ENCODE assay signal across 9 cellular contexts in genomic region chr17:64984181-64984580, GRCh38.
DNase-seq lines count a peak whose midpoint lies in the region; ATAC-seq, FAIRE-seq and TF ChIP-seq lines count a peak whose summit lies in the region.
"Had no signal": no experiment of that assay in that cellular context is flagged by ENCODE, and none has a peak within 500 bp of the region (broad histone marks: within the 10 kb centered on the region; RNA-seq: fewer than 3 reads in every experiment).

No MANE protein-coding gene starts in this region.

- H4K20me1 ChIP-seq in HepG2 (ENCODE audit: insufficient read depth, low read length) = no peaks in the 10 kb centered on the region

- DNase-seq in HepG2 (ENCODE audit: low spot score) (no peak), right lobe of liver (no peak), vagina (ENCODE audit: extremely low spot score in 2 of 2) (peak in 1 of 2 donors; percentile 25), NCI-H446 treated with DMSO at 0.1 percent for 48 hours (lab: John Stamatoyannopoulos, UW) (no peak), NCI-H146 (lab: John Stamatoyannopoulos, UW) (no peak)
- DNase-seq in activated T-helper 1 cell treated with anti-CD3 and anti-CD28 coated beads, Interleukin-12 subunit alpha, Interleukin-12 subunit beta, Interleukin-2, Interleukin-4 antibody, amounts not matched to agents 30 ng/mL and 10 ng/mL and 1 ng/mL, durations not matched to agents 14 hours and 24 hours and 36 hours (ENCODE audit: low spot score) = no peak
- DNase-seq: NCI-H446 had no signal

- H3K27me3 ChIP-seq in HepG2 (ENCODE audit: control insufficient read depth in 1 of 2, insufficient read depth in 2 of 2, low read length in 2 of 2) (no peaks in the 10 kb centered on the region), right lobe of liver (no peaks in the 10 kb centered on the region), mucosa of rectum (ENCODE audit: control insufficient read depth in 2 of 2, insufficient read depth in 2 of 2, low read length in 2 of 2) (no peaks in the 10 kb centered on the region), vagina (no peaks in the 10 kb centered on the region)

- H3K9me3 Mint-ChIP-seq in activated T-helper 1 cell treated with anti-CD3 and anti-CD28 coated beads, Interleukin-12 subunit alpha, Interleukin-12 subunit beta, Interleukin-2, Interleukin-4 antibody, amounts not matched to agents 30 ng/mL and 10 ng/mL and 1 ng/mL, durations not matched to agents 14 hours and 24 hours and 36 hours = peaks cover 5% of the 10 kb centered on the region

- H3K36me3 ChIP-seq in HepG2 (replicated peaks in 1 of 2; ENCODE audit: control insufficient read depth in 1 of 2, insufficient read depth in 2 of 2, low read length in 2 of 2) (no peaks in the 10 kb centered on the region), right lobe of liver (no peaks in the 10 kb centered on the region), mucosa of rectum (ENCODE audit: control insufficient read depth in 2 of 2, insufficient read depth in 2 of 2, low read length in 2 of 2) (no peaks in the 10 kb centered on the region), vagina (no peaks in the 10 kb centered on the region)

- H3K27ac ChIP-seq in HepG2 (ENCODE audit: extremely low read length, insufficient read depth, low read length) (no peak overlapping the region), right lobe of liver (no peak overlapping the region), mucosa of rectum (ENCODE audit: low read depth in 2 of 2, low read length in 2 of 2) (peak overlapping the region; percentile 84 to 92), vagina (peak overlapping the region; percentile 79)

- peaks cover 51% of the 10 kb centered on the region for H3K4me1 Mint-ChIP-seq in activated T-helper 1 cell treated with anti-CD3 and anti-CD28 coated beads, Interleukin-12 subunit alpha, Interleukin-12 subunit beta, Interleukin-2, Interleukin-4 antibody, amounts not matched to agents 30 ng/mL and 10 ng/mL and 1 ng/mL, durations not matched to agents 14 hours and 24 hours and 36 hours (ENCODE audit: low read depth)

- H3K4me3 ChIP-seq in HepG2 (replicated peaks in 1 of 3; ENCODE audit: insufficient read depth in 1 of 3, low read depth in 2 of 3, low read length in 3 of 3) (no peak overlapping the region), right lobe of liver (no peak overlapping the region), mucosa of rectum (ENCODE audit: low read length in 2 of 2) (no peak overlapping the region), vagina (no peak overlapping the region)

- H3K9me3 ChIP-seq in HepG2 (ENCODE audit: low read length) (no peaks in the 10 kb centered on the region), right lobe of liver (no peaks in the 10 kb centered on the region), mucosa of rectum (ENCODE audit: control insufficient read depth in 2 of 2, low read length in 2 of 2) (no peaks in the 10 kb centered on the region), vagina (no peaks in the 10 kb centered on the region)

- in situ Hi-C loops in HepG2 (cut with HindIII; ENCODE audit: extremely low pct_ligation_motif_present, low pct_unique_long_range_greater_than_20kb) = no loop called here

- TF ChIP-seq POLR2A in HepG2 (IDR thresholded peaks at IDR 0.05; ENCODE audit: insufficient read depth in 1 of 2, low read depth in 2 of 2, low read length in 2 of 2) = no peak
- no peak for TF ChIP-seq POLR2A in right lobe of liver (IDR thresholded peaks at IDR 0.05)
- no peak for TF ChIP-seq POLR2A in vagina (IDR thresholded peaks at IDR 0.05)

- no TSS peak for BruUV-seq in HepG2 (replicated peaks; lab: Mats Ljungman, UMichigan)

- H3K9ac ChIP-seq in HepG2 (ENCODE audit: insufficient read depth, low read depth, low read length) (no peak overlapping the region), mucosa of rectum (ENCODE audit: low read depth in 1 of 2, low read length in 2 of 2) (peak overlapping the region in 1 of 2 donors; percentile 38)

- ATAC-seq in HepG2 = no peak
- no peak for ATAC-seq in right lobe of liver
- no peak for ATAC-seq in GM21390 (IDR thresholded peaks at IDR 0.05; ENCODE audit: unreplicated experiment)

- no peaks in the 10 kb centered on the region for H3K27me3 Mint-ChIP-seq in activated T-helper 1 cell treated with anti-CD3 and anti-CD28 coated beads, Interleukin-12 subunit alpha, Interleukin-12 subunit beta, Interleukin-2, Interleukin-4 antibody, amounts not matched to agents 30 ng/mL and 10 ng/mL and 1 ng/mL, durations not matched to agents 14 hours and 24 hours and 36 hours (ENCODE audit: insufficient read depth)

- no peaks in the 10 kb centered on the region for H3K79me2 ChIP-seq in HepG2 (ENCODE audit: insufficient read depth, low read length)

- FAIRE-seq in HepG2 (lab: Jason Lieb, UNC) = no peak

- H2AFZ ChIP-seq in HepG2 (ENCODE audit: low read length) = no peak overlapping the region

- peaks cover 4% of the 10 kb centered on the region for H3K36me3 Mint-ChIP-seq in activated T-helper 1 cell treated with anti-CD3 and anti-CD28 coated beads, Interleukin-12 subunit alpha, Interleukin-12 subunit beta, Interleukin-2, Interleukin-4 antibody, amounts not matched to agents 30 ng/mL and 10 ng/mL and 1 ng/mL, durations not matched to agents 14 hours and 24 hours and 36 hours (ENCODE audit: low read depth)

- peaks cover 34% of the 10 kb centered on the region for H3K4me1 ChIP-seq in HepG2 (ENCODE audit: insufficient read depth, low read length)
- no peaks in the 10 kb centered on the region for H3K4me1 ChIP-seq in right lobe of liver
- peaks cover 9% of the 10 kb centered on the region in 2 donors for H3K4me1 ChIP-seq in mucosa of rectum (ENCODE audit: control insufficient read depth in 2 of 2, insufficient read depth in 2 of 2, low read length in 2 of 2)
- peaks cover 32% of the 10 kb centered on the region for H3K4me1 ChIP-seq in vagina

- peak overlapping the region; percentile 78; the same call in 1 of the 2 replicates for H3K4me2 ChIP-seq in HepG2 (ENCODE audit: low read depth, low read length)

- TF ChIP-seq EP300 in HepG2 (IDR thresholded peaks at IDR 0.05; ENCODE audit: low read depth in 2 of 2, low read length in 2 of 2) (no peak), HepG2 (CRISPR knock-in tag; IDR thresholded peaks at IDR 0.05; ENCODE audit: borderline replicate concordance) (no peak)

- no peak for TF ChIP-seq CTCF in HepG2 (CRISPR knock-in tag; IDR thresholded peaks at IDR 0.05)
- TF ChIP-seq CTCF in right lobe of liver (IDR thresholded peaks at IDR 0.05) = no peak
- TF ChIP-seq CTCF in vagina (IDR thresholded peaks at IDR 0.05) = no peak

- H3K27ac Mint-ChIP-seq in activated T-helper 1 cell treated with anti-CD3 and anti-CD28 coated beads, Interleukin-12 subunit alpha, Interleukin-12 subunit beta, Interleukin-2, Interleukin-4 antibody, amounts not matched to agents 30 ng/mL and 10 ng/mL and 1 ng/mL, durations not matched to agents 14 hours and 24 hours and 36 hours = peak overlapping the region; percentile 99

- CTCF ChIA-PET in HepG2 (lab: Yijun Ruan, JAX; ENCODE audit: low intra/inter-chr PET ratio, low total read pairs) = no interaction called here

- intact Hi-C loops in HepG2 (cut with micrococcal nuclease; ENCODE audit: unreplicated experiment) = loop anchor here (5.0 kb wide), 1 partner anchor 33 kb away; no protein-coding TSS in a partner anchor
- intact Hi-C loops in right lobe of liver (cut with DNase I) = no loop called here
- intact Hi-C loops in activated T-helper 1 cell treated with anti-CD3 and anti-CD28 coated beads, Interleukin-12 subunit alpha, Interleukin-12 subunit beta, Interleukin-2, Interleukin-4 antibody, amounts not matched to agents 30 ng/mL and 10 ng/mL and 1 ng/mL, durations not matched to agents 14 hours and 24 hours and 36 hours (cut with micrococcal nuclease) = loop anchor here (2.0 kb wide), 2 partner anchors 15 to 139 kb away; no protein-coding TSS in a partner anchor
- intact Hi-C loops in vagina (cut with DNase I) = no loop called here

- peak overlapping the region; percentile 82 for H3K4me3 Mint-ChIP-seq in activated T-helper 1 cell treated with anti-CD3 and anti-CD28 coated beads, Interleukin-12 subunit alpha, Interleukin-12 subunit beta, Interleukin-2, Interleukin-4 antibody, amounts not matched to agents 30 ng/mL and 10 ng/mL and 1 ng/mL, durations not matched to agents 14 hours and 24 hours and 36 hours

- no peak for TF ChIP-seq RAD21 in HepG2 (CRISPR knock-in tag; IDR thresholded peaks at IDR 0.05)

- WGBS in HepG2 (ENCODE audit: low lambda C conversion rate) = 59% methylated on average over 3 of the region's 3 CpGs
- WGBS in right lobe of liver (ENCODE audit: insufficient coverage, low coverage, low lambda C conversion rate, missing lambda C conversion rate) = 74% methylated on average over 2 of the region's 3 CpGs

- POLR2A ChIA-PET in HepG2 (lab: Yijun Ruan, JAX) = no interaction called here

TF ChIP-seq in HepG2, 621 proteins besides CTCF, POLR2A, EP300 and RAD21 (continues in another document):
- TF ChIP-seq CC2D1A (CRISPR knock-in tag; IDR thresholded peaks at IDR 0.05) (no peak), MIXL1 (CRISPR knock-in tag; IDR thresholded peaks at IDR 0.05) (no peak), FOXO1 (CRISPR knock-in tag; IDR thresholded peaks at IDR 0.05) (no peak), TMF1 (CRISPR knock-in tag; IDR thresholded peaks at IDR 0.05; ENCODE audit: low read depth) (no peak)

Comparison
In these comparisons a context has a peak if more than half of its experiments do, and no peak if none do; other contexts are left out.
1. intact Hi-C loops: an anchor here in HepG2 (5.0 kb wide) and activated T-helper 1 cell treated with anti-CD3 and anti-CD28 coated beads, Interleukin-12 subunit alpha, Interleukin-12 subunit beta, Interleukin-2, Interleukin-4 antibody, amounts not matched to agents 30 ng/mL and 10 ng/mL and 1 ng/mL, durations not matched to agents 14 hours and 24 hours and 36 hours (2.0 kb wide); none called in right lobe of liver and vagina.
2. H3K27ac ChIP-seq: peak in mucosa of rectum (2 of 2) and vagina (single experiment); none in HepG2 (single experiment) and right lobe of liver (0 of 3).